8 cellular contexts compared by ENCODE assay signal in genomic region chr14:73026845-73027542, GRCh38. TPM values are rescaled to one million over a fixed set of nuclear protein-coding genes. Genes with fewer than 3 reads are reported as not detected.
DNase-seq lines count a peak whose midpoint lies in the region; ATAC-seq and TF ChIP-seq lines count a peak whose summit lies in the region.

A gene with protein sequence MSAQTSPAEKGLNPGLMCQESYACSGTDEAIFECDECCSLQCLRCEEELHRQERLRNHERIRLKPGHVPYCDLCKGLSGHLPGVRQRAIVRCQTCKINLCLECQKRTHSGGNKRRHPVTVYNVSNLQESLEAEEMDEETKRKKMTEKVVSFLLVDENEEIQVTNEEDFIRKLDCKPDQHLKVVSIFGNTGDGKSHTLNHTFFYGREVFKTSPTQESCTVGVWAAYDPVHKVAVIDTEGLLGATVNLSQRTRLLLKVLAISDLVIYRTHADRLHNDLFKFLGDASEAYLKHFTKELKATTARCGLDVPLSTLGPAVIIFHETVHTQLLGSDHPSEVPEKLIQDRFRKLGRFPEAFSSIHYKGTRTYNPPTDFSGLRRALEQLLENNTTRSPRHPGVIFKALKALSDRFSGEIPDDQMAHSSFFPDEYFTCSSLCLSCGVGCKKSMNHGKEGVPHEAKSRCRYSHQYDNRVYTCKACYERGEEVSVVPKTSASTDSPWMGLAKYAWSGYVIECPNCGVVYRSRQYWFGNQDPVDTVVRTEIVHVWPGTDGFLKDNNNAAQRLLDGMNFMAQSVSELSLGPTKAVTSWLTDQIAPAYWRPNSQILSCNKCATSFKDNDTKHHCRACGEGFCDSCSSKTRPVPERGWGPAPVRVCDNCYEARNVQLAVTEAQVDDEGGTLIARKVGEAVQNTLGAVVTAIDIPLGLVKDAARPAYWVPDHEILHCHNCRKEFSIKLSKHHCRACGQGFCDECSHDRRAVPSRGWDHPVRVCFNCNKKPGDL (minus strand): TSS chr14:73027106. CDS start chr14:73024508, 2,598 bp downstream.

- H3K4me3 ChIP-seq in esophagus (ENCODE audit: low read depth in 1 of 2, low read length in 2 of 2) (peak within 1 kb of the TSS; percentile 76 to 89), mucosa of stomach (ENCODE audit: low read length) (peak within 1 kb of the TSS; percentile 43)

- in situ Hi-C loops in KBM-7 (cut with MboI; ENCODE audit: low pct_unique_long_range_greater_than_20kb, low sequenced_read_pairs): no loop called here

- H3K9me3 ChIP-seq in esophagus (ENCODE audit: control insufficient read depth in 2 of 2, insufficient read depth in 1 of 2, low read depth in 1 of 2, low read length in 1 of 2) (no peaks in the 10 kb centered on the region), mucosa of stomach (ENCODE audit: control insufficient read depth, low read length) (no peaks in the 10 kb centered on the region)

- H3K27me3 Mint-ChIP-seq in activated T-cell treated with anti-CD3 and anti-CD28 coated beads, Interleukin-2, amount 50 U/mL, for 4 hours (ENCODE audit: low read depth): no peaks in the 10 kb centered on the region

- peak; percentile 94 for ATAC-seq in GM21717 (IDR thresholded peaks at IDR 0.05; ENCODE audit: unreplicated experiment)
- peak; percentile 100 for ATAC-seq in activated T-cell treated with anti-CD3 and anti-CD28 coated beads, Interleukin-2, amount 50 U/mL, for 4 hours

- WGBS in esophagus, 2 donors: 0 to 1% methylated on average over 32 to 39 of the region's 42 CpGs

- H3K27ac ChIP-seq in esophagus (ENCODE audit: low read depth in 2 of 2, low read length in 1 of 2): peak within 1 kb of the TSS; percentile 93 to 94

- H3K27me3 ChIP-seq in esophagus (ENCODE audit: control insufficient read depth in 1 of 2, insufficient read depth in 2 of 2, low read length in 2 of 2) (no peaks in the 10 kb centered on the region), mucosa of stomach (ENCODE audit: control insufficient read depth, insufficient read depth, low read length) (no peaks in the 10 kb centered on the region)

- peaks cover 39% of the 10 kb centered on the region for H3K4me1 Mint-ChIP-seq in activated T-cell treated with anti-CD3 and anti-CD28 coated beads, Interleukin-2, amount 50 U/mL, for 4 hours (ENCODE audit: low read depth)

- DNase-seq in DMS153 (lab: John Stamatoyannopoulos, UW) (peak; percentile 97), KBM-7 (peak; percentile 99)
- DNase-seq in activated T-cell treated with anti-CD3 and anti-CD28 coated beads, Interleukin-2, amount 50 U/mL, for 4 hours: peak; percentile 84
- peak; percentile 76 to 78 for DNase-seq in stimulated activated CD8-positive, alpha-beta memory T cell treated with anti-CD3 and anti-CD28 coated beads, Interleukin-7, amount 100 ng/mL, for 1 hour (ENCODE audit: low read depth in 2 of 2)

- peak within 1 kb of the TSS; percentile 72 for H3K9ac ChIP-seq in mucosa of stomach (ENCODE audit: low read length)

- peaks cover 18% of the 10 kb centered on the region for H3K36me3 Mint-ChIP-seq in activated T-cell treated with anti-CD3 and anti-CD28 coated beads, Interleukin-2, amount 50 U/mL, for 4 hours (ENCODE audit: insufficient read depth)

- no peaks in the 10 kb centered on the region for H3K9me3 Mint-ChIP-seq in activated T-cell treated with anti-CD3 and anti-CD28 coated beads, Interleukin-2, amount 50 U/mL, for 4 hours

- peak within 1 kb of the TSS; percentile 92 for H3K4me3 Mint-ChIP-seq in activated T-cell treated with anti-CD3 and anti-CD28 coated beads, Interleukin-2, amount 50 U/mL, for 4 hours

- peaks cover 0 to 1% of the 10 kb centered on the region in 2 donors for H3K4me1 ChIP-seq in esophagus (ENCODE audit: control insufficient read depth in 2 of 2, insufficient read depth in 2 of 2, low read length in 1 of 2)
- H3K4me1 ChIP-seq in mucosa of stomach (ENCODE audit: control insufficient read depth, insufficient read depth, low read length): no peaks in the 10 kb centered on the region

- H3K36me3 ChIP-seq in esophagus (ENCODE audit: control insufficient read depth in 2 of 2, insufficient read depth in 2 of 2, low read length in 1 of 2): peaks cover 2 to 5% of the 10 kb centered on the region in 2 donors
- no peaks in the 10 kb centered on the region for H3K36me3 ChIP-seq in mucosa of stomach (ENCODE audit: control insufficient read depth, insufficient read depth, low read length)

TF ChIP-seq in PFSK-1, 5 proteins besides CTCF, POLR2A, EP300 and RAD21:
- TF ChIP-seq TAF1 (IDR thresholded peaks at IDR 0.05; ENCODE audit: borderline replicate concordance, insufficient read depth, low read length) (no peak), FOXP2 (optimal IDR thresholded peaks at IDR 0.05; ENCODE audit: borderline replicate concordance, extremely low read depth, extremely low read length, insufficient read depth) (peak; percentile 82), SIN3A (IDR thresholded peaks at IDR 0.05; ENCODE audit: borderline replicate concordance, insufficient read depth, low read length) (peak; percentile 96)

RNA-seq across cellular contexts. Expression of the gene that starts here (rescaled TPM):
- 4.4 TPM for polyA plus RNA-seq in PFSK-1 (2012; ENCODE audit: insufficient read length, low read depth)
- 1 to 10 TPM; 6.4 to 8.4 (median 7.0) TPM for total RNA-seq in activated T-cell treated with anti-CD3 and anti-CD28 coated beads, Interleukin-2, amount 50 U/mL, for 4 hours
- 1 to 10 TPM; 8.2 to 9.5 TPM for polyA plus RNA-seq in esophagus

Comparison
In these comparisons a context has a peak if more than half of its experiments do, and no peak if none do; other contexts are left out.
1. Peak in every context shown above with its lines: DNase-seq, ATAC-seq, H3K4me3 ChIP-seq and H3K27ac ChIP-seq.